In genomic region chr6:164072240-164072666, GRCh38 we compare ENCODE assay signal across 18 cellular contexts.
DNase-seq lines count a peak whose midpoint lies in the region; TF ChIP-seq lines count a peak whose summit lies in the region.
"Had no signal": no experiment of that assay in that cellular context is flagged by ENCODE, and none has a peak within 500 bp of the region (broad histone marks: within the 10 kb centered on the region; RNA-seq: fewer than 3 reads in every experiment).

No MANE protein-coding gene starts in this region.

- DNase-seq in MCF 10A (ENCODE audit: unreplicated experiment) (peak; percentile 8), breast epithelium (ENCODE audit: low spot score in 2 of 2) (no peak), SK-N-DZ (ENCODE audit: low spot score) (peak; percentile 76), cardiac fibroblast (ENCODE audit: low read depth in 2 of 2) (peak; percentile 16 to 22), neural progenitor cell (ENCODE audit: low spot score) (no peak), NCI-H226 (no peak), esophagus squamous epithelium (lab: John Stamatoyannopoulos, UW) (no peak)
- DNase-seq in effector memory CD4-positive, alpha-beta T cell = no peak
- DNase-seq: 8988T; CD4-positive, alpha-beta memory T cell; DMS153; DMS79; GDM1; GM23248; HCEC 1CT; HFFc6 had no signal

- H3K27me3 Mint-ChIP-seq in MCF 10A (ENCODE audit: insufficient read depth, unreplicated experiment) (no peaks in the 10 kb centered on the region), neural progenitor cell (ENCODE audit: insufficient read depth, low read depth) (peaks cover 8% of the 10 kb centered on the region)
- H3K27me3 Mint-ChIP-seq: CD4-positive, alpha-beta memory T cell had no signal

- H3K79me2 ChIP-seq in neural progenitor cell (ENCODE audit: low read depth) = no peaks in the 10 kb centered on the region

- H3K9me3 ChIP-seq in breast epithelium (no peaks in the 10 kb centered on the region), neural progenitor cell (ENCODE audit: low read depth) (no peaks in the 10 kb centered on the region), esophagus squamous epithelium (no peaks in the 10 kb centered on the region)
- no peaks in the 10 kb centered on the region for H3K9me3 ChIP-seq in effector memory CD4-positive, alpha-beta T cell (ENCODE audit: control insufficient read depth, low read length)

- CTCF ChIA-PET in MCF 10A (lab: Yijun Ruan, JAX) = no interaction called here

- no peak for TF ChIP-seq CTCF in MCF 10A (IDR thresholded peaks at IDR 0.05; ENCODE audit: unreplicated experiment)
- no peak for TF ChIP-seq CTCF in breast epithelium (IDR thresholded peaks at IDR 0.05)
- TF ChIP-seq CTCF in cardiac fibroblast (IDR thresholded peaks at IDR 0.05; ENCODE audit: low read depth, low read length) = no peak
- TF ChIP-seq CTCF in neural progenitor cell (IDR thresholded peaks at IDR 0.05) = no peak
- TF ChIP-seq CTCF in esophagus squamous epithelium (IDR thresholded peaks at IDR 0.05) = no peak

- no peak overlapping the region for H3K4me3 ChIP-seq in breast epithelium
- H3K4me3 ChIP-seq in cardiac fibroblast (replicated peaks in 1 of 2; ENCODE audit: low read depth in 2 of 2, low read length in 2 of 2) = no peak overlapping the region
- H3K4me3 ChIP-seq in neural progenitor cell = no peak overlapping the region
- H3K4me3 ChIP-seq in effector memory CD4-positive, alpha-beta T cell (ENCODE audit: insufficient read depth, low read depth, low read length, poor library complexity, severe bottlenecking) = no peak overlapping the region
- no peak overlapping the region for H3K4me3 ChIP-seq in esophagus squamous epithelium
- H3K4me3 ChIP-seq: BLaER1, GM23248 had no signal

- H3K27ac Mint-ChIP-seq in MCF 10A (ENCODE audit: low read depth, unreplicated experiment) = no peak overlapping the region
- H3K27ac Mint-ChIP-seq in neural progenitor cell = peak overlapping the region; percentile 73
- H3K27ac Mint-ChIP-seq: CD14-positive monocyte; CD4-positive, alpha-beta memory T cell; HFFc6 had no signal

- H3K27me3 ChIP-seq in breast epithelium = no peaks in the 10 kb centered on the region
- H3K27me3 ChIP-seq in neural progenitor cell = no peaks in the 10 kb centered on the region
- no peaks in the 10 kb centered on the region for H3K27me3 ChIP-seq in effector memory CD4-positive, alpha-beta T cell (replicated peaks; ENCODE audit: control insufficient read depth, insufficient read depth, low read length, poor library complexity, severe bottlenecking)
- H3K27me3 ChIP-seq in esophagus squamous epithelium = no peaks in the 10 kb centered on the region
- H3K27me3 ChIP-seq: BLaER1 had no signal

- H3K9me3 Mint-ChIP-seq in MCF 10A (ENCODE audit: unreplicated experiment) = peaks cover 17% of the 10 kb centered on the region
- H3K9me3 Mint-ChIP-seq in neural progenitor cell = peaks cover 18% of the 10 kb centered on the region

- H3K9ac ChIP-seq in neural progenitor cell = no peak overlapping the region
- H3K9ac ChIP-seq: BLaER1, GM23248 had no signal

- POLR2A ChIA-PET in MCF 10A (lab: Yijun Ruan, JAX) = interaction anchor here (0.6 kb wide), 2 partner anchors 8 to 178 kb away, joined by 3 read pairs; no protein-coding TSS in a partner anchor

- H2AFZ ChIP-seq in neural progenitor cell (replicated peaks) = no peak overlapping the region
- H2AFZ ChIP-seq: GM23248 had no signal

- H4K20me1 ChIP-seq in neural progenitor cell (ENCODE audit: low read depth) = no peaks in the 10 kb centered on the region
- H4K20me1 ChIP-seq: BLaER1 had no signal

- intact Hi-C loops in MCF 10A (cut with micrococcal nuclease) = no loop called here
- intact Hi-C loops in breast epithelium (cut with DNase I; ENCODE audit: low total_unique reads) = no loop called here
- intact Hi-C loops in esophagus squamous epithelium (cut with DNase I) = no loop called here

- 59 to 69% methylated on average over 2 of the region's 2 CpGs for WGBS in esophagus squamous epithelium, 2 donors

- H3K4me1 Mint-ChIP-seq in MCF 10A (ENCODE audit: insufficient read depth, unreplicated experiment) = peaks cover 6% of the 10 kb centered on the region
- peaks cover 33% of the 10 kb centered on the region for H3K4me1 Mint-ChIP-seq in neural progenitor cell
- H3K4me1 Mint-ChIP-seq: CD14-positive monocyte; CD4-positive, alpha-beta memory T cell had no signal

- H3K27ac ChIP-seq in breast epithelium = no peak overlapping the region
- no peak overlapping the region for H3K27ac ChIP-seq in neural progenitor cell
- no peak overlapping the region for H3K27ac ChIP-seq in effector memory CD4-positive, alpha-beta T cell (ENCODE audit: insufficient read depth, low read length, poor library complexity, severe bottlenecking)
- no peak overlapping the region for H3K27ac ChIP-seq in esophagus squamous epithelium
- H3K27ac ChIP-seq: BLaER1, GM23248 had no signal

- H3F3A ChIP-seq in neural progenitor cell (ENCODE audit: low read depth) = no peaks in the 10 kb centered on the region

- H3K4me3 Mint-ChIP-seq in MCF 10A (ENCODE audit: unreplicated experiment) = no peak overlapping the region
- no peak overlapping the region for H3K4me3 Mint-ChIP-seq in neural progenitor cell
- H3K4me3 Mint-ChIP-seq: CD14-positive monocyte; CD4-positive, alpha-beta memory T cell; HFFc6 had no signal

- no TSS peak for BruUV-seq in MCF 10A (replicated peaks; lab: Mats Ljungman, UMichigan)

- H3K4me2 ChIP-seq in neural progenitor cell = no peak overlapping the region
- H3K4me2 ChIP-seq: BLaER1 had no signal

- no peaks in the 10 kb centered on the region for H3K4me1 ChIP-seq in breast epithelium
- peaks cover 15% of the 10 kb centered on the region for H3K4me1 ChIP-seq in neural progenitor cell
- H3K4me1 ChIP-seq in effector memory CD4-positive, alpha-beta T cell (ENCODE audit: control insufficient read depth, insufficient read depth, low read length, poor library complexity, severe bottlenecking) = no peaks in the 10 kb centered on the region
- no peaks in the 10 kb centered on the region for H3K4me1 ChIP-seq in esophagus squamous epithelium

- TF ChIP-seq POLR2A in breast epithelium (IDR thresholded peaks at IDR 0.05) = no peak
- TF ChIP-seq POLR2A in esophagus squamous epithelium (IDR thresholded peaks at IDR 0.05) = no peak

- H3K36me3 Mint-ChIP-seq in MCF 10A (ENCODE audit: insufficient read depth, unreplicated experiment) (no peaks in the 10 kb centered on the region), neural progenitor cell (peaks cover 8% of the 10 kb centered on the region)
- H3K36me3 Mint-ChIP-seq: CD14-positive monocyte; CD4-positive, alpha-beta memory T cell had no signal

- H3K36me3 ChIP-seq in breast epithelium (no peaks in the 10 kb centered on the region), neural progenitor cell (no peaks in the 10 kb centered on the region), esophagus squamous epithelium (no peaks in the 10 kb centered on the region)
- no peaks in the 10 kb centered on the region for H3K36me3 ChIP-seq in effector memory CD4-positive, alpha-beta T cell (ENCODE audit: control insufficient read depth, insufficient read depth, low read length)
- H3K36me3 ChIP-seq: BLaER1 had no signal

Comparison
In these comparisons a context has a peak if more than half of its experiments do, and no peak if none do; other contexts are left out.
1. DNase-seq: peak in MCF 10A (single experiment), SK-N-DZ (single experiment) and cardiac fibroblast (2 of 2); none in breast epithelium (0 of 2), neural progenitor cell (single experiment), effector memory CD4-positive, alpha-beta T cell (0 of 3), NCI-H226 (single experiment) and esophagus squamous epithelium (single experiment).